Comparison of ENCODE assay signal across 28 cellular contexts in the genomic region with DNA sequence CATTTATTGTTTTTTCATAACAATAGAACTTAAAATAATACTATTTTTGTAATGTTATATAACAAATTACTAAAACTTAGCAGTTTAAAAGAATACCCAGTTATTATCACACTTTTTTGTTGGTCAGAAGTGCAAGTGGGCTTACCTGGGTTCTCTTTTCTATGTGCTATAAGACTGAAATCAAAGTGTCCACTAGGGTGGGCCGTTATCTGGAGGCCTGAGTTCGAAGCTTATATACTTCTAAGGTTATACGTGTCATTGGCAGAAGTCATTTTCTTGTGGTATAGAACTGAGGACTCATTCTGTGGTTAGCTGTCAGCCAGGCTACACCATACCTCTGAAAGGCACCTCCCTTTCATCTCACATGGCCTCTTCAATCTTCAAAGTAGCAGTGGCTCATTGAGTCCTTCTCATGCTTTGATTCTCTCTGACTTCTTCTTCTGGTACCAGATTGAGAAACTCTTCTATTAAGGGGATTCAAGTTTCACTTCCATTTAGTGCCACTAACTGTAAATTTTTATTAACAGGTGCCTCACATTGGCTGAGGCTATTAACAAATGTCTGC.
DNase-seq lines count a peak whose midpoint lies in the region; ATAC-seq lines count a peak whose summit lies in the region.
"Had no signal": no experiment of that assay in that cellular context is flagged by ENCODE, and none has a peak within 500 bp of the region (broad histone marks: within the 10 kb centered on the region; RNA-seq: fewer than 3 reads in every experiment).

No MANE protein-coding gene starts in this region.

- H3K9me3 Mint-ChIP-seq in stimulated activated memory B cell treated with anti-CD40 and anti-IgM and Interleukin-4, amounts not matched to agents 10 μg/mL and 1 μg/mL and 100 μg/mL, for 72 hours = no peaks in the 10 kb centered on the region
- H3K9me3 Mint-ChIP-seq: neural progenitor cell; T-helper 1 cell treated with Interleukin-12 subunit alpha and Interleukin-12 subunit beta and Interleukin-4 antibody, amounts not matched to agents 30 μg/mL and 1 μg/mL, for 36 hours had no signal

- no peaks in the 10 kb centered on the region for H3K36me3 ChIP-seq in H7 (replicated peaks; ENCODE audit: control insufficient read depth, insufficient read depth, low read length)
- H3K36me3 ChIP-seq: HAP-1, neural progenitor cell, upper lobe of left lung had no signal

- peaks cover 6% of the 10 kb centered on the region for H3K4me1 Mint-ChIP-seq in stimulated activated memory B cell treated with anti-CD40 and anti-IgM and Interleukin-4, amounts not matched to agents 10 μg/mL and 1 μg/mL and 100 μg/mL, for 72 hours
- H3K4me1 Mint-ChIP-seq: activated CD4-positive, alpha-beta memory T cell treated with anti-CD3 and anti-CD28 coated beads, Interleukin-2, amount 10 ng/mL, durations not matched to agents 7 days and 5 days; activated naive CD4-positive, alpha-beta T cell treated with anti-CD3 and anti-CD28 coated beads, Interleukin-2, amount 50 U/mL, for 24 hours; brain; CD14-positive monocyte; neural progenitor cell had no signal

- H3K27me3 ChIP-seq in H7 (ENCODE audit: control insufficient read depth, insufficient read depth, low read length) = no peaks in the 10 kb centered on the region
- H3K27me3 ChIP-seq: neural progenitor cell, upper lobe of left lung had no signal

- H3K27ac Mint-ChIP-seq in stimulated activated memory B cell treated with anti-CD40 and anti-IgM and Interleukin-4, amounts not matched to agents 10 μg/mL and 1 μg/mL and 100 μg/mL, for 72 hours = no peak overlapping the region
- H3K27ac Mint-ChIP-seq: activated CD4-positive, alpha-beta memory T cell treated with anti-CD3 and anti-CD28 coated beads, Interleukin-2, amount 10 ng/mL, durations not matched to agents 7 days and 5 days; activated naive CD4-positive, alpha-beta T cell treated with anti-CD3 and anti-CD28 coated beads, Interleukin-2, amount 50 U/mL, for 24 hours; activated T-helper 2 cell treated with anti-CD3 and anti-CD28 coated beads, Interferon-gamma antibody, Interleukin-2, Interleukin-4, amounts not matched to agents 10 μg/mL and 5 μg/mL and 100 μg/mL, durations not matched to agents 14 hours and 24 hours and 36 hours; brain; CD14-positive monocyte; neural progenitor cell; T-helper 1 cell treated with Interleukin-12 subunit alpha and Interleukin-12 subunit beta and Interleukin-4 antibody, amounts not matched to agents 30 μg/mL and 1 μg/mL, for 36 hours had no signal

- no peaks in the 10 kb centered on the region for H3K27me3 Mint-ChIP-seq in stimulated activated memory B cell treated with anti-CD40 and anti-IgM and Interleukin-4, amounts not matched to agents 10 μg/mL and 1 μg/mL and 100 μg/mL, for 72 hours
- H3K27me3 Mint-ChIP-seq: activated CD4-positive, alpha-beta memory T cell treated with anti-CD3 and anti-CD28 coated beads, Interleukin-2, amount 10 ng/mL, durations not matched to agents 7 days and 5 days; activated naive CD4-positive, alpha-beta T cell treated with anti-CD3 and anti-CD28 coated beads, Interleukin-2, amount 50 U/mL, for 24 hours; brain had no signal

- H3K4me3 Mint-ChIP-seq in stimulated activated memory B cell treated with anti-CD40 and anti-IgM and Interleukin-4, amounts not matched to agents 10 μg/mL and 1 μg/mL and 100 μg/mL, for 72 hours = no peak overlapping the region
- H3K4me3 Mint-ChIP-seq: activated CD4-positive, alpha-beta memory T cell treated with anti-CD3 and anti-CD28 coated beads, Interleukin-2, amount 10 ng/mL, durations not matched to agents 7 days and 5 days; activated naive CD4-positive, alpha-beta T cell treated with anti-CD3 and anti-CD28 coated beads, Interleukin-2, amount 50 U/mL, for 24 hours; brain; CD14-positive monocyte; neural progenitor cell; T-helper 1 cell treated with Interleukin-12 subunit alpha and Interleukin-12 subunit beta and Interleukin-4 antibody, amounts not matched to agents 30 μg/mL and 1 μg/mL, for 36 hours had no signal

- DNase-seq in H7 (peak; percentile 8), MV-4-11 (lab: John Stamatoyannopoulos, UW) (peak; percentile 66), OCI-M1 (lab: John Stamatoyannopoulos, UW) (peak; percentile 45), DMS153 treated with DMSO at 0.1 percent for 48 hours (lab: John Stamatoyannopoulos, UW; ENCODE audit: unreplicated experiment) (no peak)
- DNase-seq: activated CD4-positive, alpha-beta memory T cell treated with anti-CD3 and anti-CD28 coated beads, Interleukin-2, amount 10 ng/mL, durations not matched to agents 7 days and 5 days; amniotic stem cell; dermis blood vessel endothelial cell; glutamatergic neuron; mammary epithelial cell; NCI-H1092 treated with DMSO at 0.1 percent for 48 hours; NCI-H187; NCI-H526 treated with DMSO at 0.1 percent for 48 hours; retina; stimulated activated naive CD4-positive, alpha-beta T cell; upper lobe of left lung had no signal

- H3K36me3 Mint-ChIP-seq in stimulated activated memory B cell treated with anti-CD40 and anti-IgM and Interleukin-4, amounts not matched to agents 10 μg/mL and 1 μg/mL and 100 μg/mL, for 72 hours = no peaks in the 10 kb centered on the region
- H3K36me3 Mint-ChIP-seq: activated naive CD4-positive, alpha-beta T cell treated with anti-CD3 and anti-CD28 coated beads, Interleukin-2, amount 50 U/mL, for 24 hours; brain; CD14-positive monocyte; neural progenitor cell had no signal

- ATAC-seq in stimulated activated memory B cell treated with anti-CD40 and anti-IgM and Interleukin-4, amounts not matched to agents 10 μg/mL and 1 μg/mL and 100 μg/mL, for 72 hours = peak; percentile 57
- ATAC-seq in HG02571 (IDR thresholded peaks at IDR 0.05; ENCODE audit: unreplicated experiment) (no peak), HG03108 (IDR thresholded peaks at IDR 0.05; ENCODE audit: unreplicated experiment) (no peak)
- ATAC-seq: esophagus mucosa, HepG2 had no signal

- H3K4me3 ChIP-seq in H7 (ENCODE audit: insufficient read depth, low read depth, low read length) = no peak overlapping the region
- H3K4me3 ChIP-seq: HAP-1, neural progenitor cell, SK-N-MC, upper lobe of left lung had no signal
